Comparison of ENCODE assay signal across 1 cellular context in the genomic region with DNA sequence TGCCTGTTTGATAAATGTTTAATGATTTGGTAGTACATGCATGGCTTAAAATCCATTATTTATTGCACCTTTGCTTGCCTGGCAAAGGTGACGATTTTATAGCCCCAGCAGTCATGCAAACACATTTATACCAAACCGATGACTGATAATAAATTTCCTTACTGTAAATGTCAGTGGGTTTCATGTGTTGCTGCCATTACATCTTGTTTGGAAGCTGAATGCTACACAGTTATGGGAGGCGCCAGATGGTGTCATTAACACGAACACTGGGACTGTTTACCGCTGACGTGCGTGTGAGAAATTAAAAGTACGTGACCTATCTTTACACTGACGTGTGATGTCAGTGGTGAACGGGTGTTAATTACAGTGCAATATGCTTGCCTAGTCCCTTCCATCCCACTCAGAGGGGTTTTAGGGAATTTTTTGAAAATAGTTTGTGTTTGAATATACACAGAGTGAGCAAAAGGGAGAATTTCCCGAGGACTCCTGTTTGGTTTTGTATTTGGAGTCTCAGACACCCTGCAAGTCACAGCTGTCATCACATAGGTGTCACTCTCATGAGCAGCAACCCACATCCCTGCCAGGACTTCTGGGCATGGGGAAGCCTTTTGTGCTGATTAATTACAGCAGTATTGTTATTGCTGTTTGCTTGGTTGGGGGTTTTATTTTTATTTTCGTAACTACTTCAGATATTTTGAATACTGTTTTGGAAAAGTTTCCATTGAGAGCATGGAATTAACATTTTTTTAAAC.
A peak's percentile ranks its signal among the peaks of the same experiment; 100 is the strongest.
TF ChIP-seq lines count a peak whose summit lies in the region.

No MANE protein-coding gene starts in this region.

TF ChIP-seq in HEK293, 187 proteins besides CTCF, POLR2A, EP300 and RAD21 (continued from another document):
- TF ChIP-seq ZBTB48 (tag by site-specific recombination; IDR thresholded peaks at IDR 0.05), result peak; percentile 58; the same call in 1 of the 2 replicates
- peak; percentile 43 for TF ChIP-seq ZNF341 (tag by site-specific recombination; IDR thresholded peaks at IDR 0.05; ENCODE audit: low read depth)
- TF ChIP-seq, protein P1, sequence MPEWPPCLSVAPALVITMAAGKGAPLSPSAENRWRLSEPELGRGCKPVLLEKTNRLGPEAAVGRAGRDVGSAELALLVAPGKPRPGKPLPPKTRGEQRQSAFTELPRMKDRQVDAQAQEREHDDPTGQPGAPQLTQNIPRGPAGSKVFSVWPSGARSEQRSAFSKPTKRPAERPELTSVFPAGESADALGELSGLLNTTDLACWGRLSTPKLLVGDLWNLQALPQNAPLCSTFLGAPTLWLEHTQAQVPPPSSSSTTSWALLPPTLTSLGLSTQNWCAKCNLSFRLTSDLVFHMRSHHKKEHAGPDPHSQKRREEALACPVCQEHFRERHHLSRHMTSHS (tag by site-specific recombination; IDR thresholded peaks at IDR 0.05), result peak; percentile 96
- no peak for TF ChIP-seq ZNF791 (tag by site-specific recombination; IDR thresholded peaks at IDR 0.05)
- TF ChIP-seq ZNF600 (tag by site-specific recombination; IDR thresholded peaks at IDR 0.05), result peak; percentile 71
- TF ChIP-seq HOXC10 (CRISPR knock-in tag; IDR thresholded peaks at IDR 0.05), result no peak
- TF ChIP-seq ZNF404 (tag by site-specific recombination; IDR thresholded peaks at IDR 0.05), result no peak
- TF ChIP-seq TCF7L2 (IDR thresholded peaks at IDR 0.05; ENCODE audit: borderline replicate concordance, low read depth, low read length), result no peak
- TF ChIP-seq, protein P2, sequence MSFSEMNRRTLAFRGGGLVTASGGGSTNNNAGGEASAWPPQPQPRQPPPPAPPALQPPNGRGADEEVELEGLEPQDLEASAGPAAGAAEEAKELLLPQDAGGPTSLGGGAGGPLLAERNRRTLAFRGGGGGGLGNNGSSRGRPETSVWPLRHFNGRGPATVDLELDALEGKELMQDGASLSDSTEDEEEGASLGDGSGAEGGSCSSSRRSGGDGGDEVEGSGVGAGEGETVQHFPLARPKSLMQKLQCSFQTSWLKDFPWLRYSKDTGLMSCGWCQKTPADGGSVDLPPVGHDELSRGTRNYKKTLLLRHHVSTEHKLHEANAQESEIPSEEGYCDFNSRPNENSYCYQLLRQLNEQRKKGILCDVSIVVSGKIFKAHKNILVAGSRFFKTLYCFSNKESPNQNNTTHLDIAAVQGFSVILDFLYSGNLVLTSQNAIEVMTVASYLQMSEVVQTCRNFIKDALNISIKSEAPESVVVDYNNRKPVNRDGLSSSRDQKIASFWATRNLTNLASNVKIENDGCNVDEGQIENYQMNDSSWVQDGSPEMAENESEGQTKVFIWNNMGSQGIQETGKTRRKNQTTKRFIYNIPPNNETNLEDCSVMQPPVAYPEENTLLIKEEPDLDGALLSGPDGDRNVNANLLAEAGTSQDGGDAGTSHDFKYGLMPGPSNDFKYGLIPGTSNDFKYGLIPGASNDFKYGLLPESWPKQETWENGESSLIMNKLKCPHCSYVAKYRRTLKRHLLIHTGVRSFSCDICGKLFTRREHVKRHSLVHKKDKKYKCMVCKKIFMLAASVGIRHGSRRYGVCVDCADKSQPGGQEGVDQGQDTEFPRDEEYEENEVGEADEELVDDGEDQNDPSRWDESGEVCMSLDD (tag by site-specific recombination; IDR thresholded peaks at IDR 0.05), result no peak
- no peak for TF ChIP-seq ZNF37A (tag by site-specific recombination; IDR thresholded peaks at IDR 0.05)
- TF ChIP-seq ZIC2 (tag by site-specific recombination; IDR thresholded peaks at IDR 0.05), result peak; percentile 59
- peak; percentile 74 for TF ChIP-seq ZBTB8A (tag by site-specific recombination; IDR thresholded peaks at IDR 0.05)
- TF ChIP-seq ZNF555 (tag by site-specific recombination; conservative IDR thresholded peaks at IDR 0.05), result no peak
